Comparison of ENCODE assay signal across 30 cellular contexts in genomic region chr1:6507037-6507428, GRCh38. TPM values are rescaled to one million over a fixed set of nuclear protein-coding genes. Genes with fewer than 3 reads are reported as not detected.
DNase-seq lines count a peak whose midpoint lies in the region; ATAC-seq lines count a peak whose summit lies in the region.
"Had no signal": no experiment of that assay in that cellular context is flagged by ENCODE, and none has a peak within 500 bp of the region (broad histone marks: within the 10 kb centered on the region; RNA-seq: fewer than 3 reads in every experiment).

No MANE protein-coding gene starts in this region.

- DNase-seq in cardiac septum (ENCODE audit: low spot score) (peak; percentile 73), Right ventricle myocardium superior (no peak), UCSD-AML1 (lab: John Stamatoyannopoulos, UW; ENCODE audit: unreplicated experiment) (peak; percentile 59), myocyte (ENCODE audit: low read depth) (peak; percentile 61), DMS53 (lab: John Stamatoyannopoulos, UW) (no peak), NCI-H748 (lab: John Stamatoyannopoulos, UW; ENCODE audit: unreplicated experiment) (no peak), MG63 (no peak)
- DNase-seq: activated CD8-positive, alpha-beta T cell treated with anti-CD3 and anti-CD28 coated beads, Interleukin-2, amount 10 ng/mL, durations not matched to agents 7 days and 5 days; activated naive CD4-positive, alpha-beta T cell; esophagus squamous epithelium; HCEC 1CT; Karpas-422; NCI-H1105 treated with DMSO at 0.1 percent for 48 hours; NCI-H2029 treated with DMSO at 0.1 percent for 48 hours; NCI-H345; occipital lobe; retina; stimulated activated CD4-positive, alpha-beta T cell treated with anti-CD3 and anti-CD28 coated beads, Interleukin-4, amount 100 ng/mL, for 1 hour; stimulated activated naive CD4-positive, alpha-beta T cell had no signal

- H3K27me3 ChIP-seq in MG63 = no peaks in the 10 kb centered on the region
- H3K27me3 ChIP-seq: adrenal gland, breast epithelium, SJCRH30 had no signal

- ATAC-seq in Right ventricle myocardium superior (ENCODE audit: poor library complexity) = no peak
- ATAC-seq in HG03175 (IDR thresholded peaks at IDR 0.05; ENCODE audit: unreplicated experiment) = no peak
- ATAC-seq: A549; activated CD4-positive, CD25-positive, alpha-beta regulatory T cell treated with anti-CD3 and anti-CD28 coated beads, Interleukin-2, amount 50 U/mL, for 24 hours; activated CD8-positive, alpha-beta T cell treated with anti-CD3 and anti-CD28 coated beads, Interleukin-2, amount 10 ng/mL, durations not matched to agents 7 days and 5 days had no signal

- no peaks in the 10 kb centered on the region for H3K9me3 ChIP-seq in MG63
- H3K9me3 ChIP-seq: A549, adrenal gland, breast epithelium, esophagus squamous epithelium, SJCRH30 had no signal

- no peak overlapping the region for H3K4me3 ChIP-seq in MG63
- H3K4me3 ChIP-seq: A549, adrenal gland, breast epithelium, coronary artery, esophagus squamous epithelium, lung, SJCRH30 had no signal

- H3K36me3 ChIP-seq in MG63 = no peaks in the 10 kb centered on the region
- H3K36me3 ChIP-seq: adrenal gland, breast epithelium, esophagus squamous epithelium, SJCRH30 had no signal

- intact Hi-C loops in cardiac septum (cut with DNase I) (no loop called here), Right ventricle myocardium superior (cut with DNase I) (no loop called here)

RNA-seq across cellular contexts. Expression of gene PLEKHG5, which starts 15.6 kb away (rescaled TPM):
- total RNA-seq in cardiac septum (14.9 TPM), Right ventricle myocardium superior (16.8 TPM), myocyte (52.4 and 88.3 TPM in 2 replicates)
- 78.1 TPM for polyA plus RNA-seq in myocyte (2012)
- 0.02 and 1.2 TPM in 2 replicates for total RNA-seq in MG63 (2014; rRNA removed; shearing (Covaris generic); ENCODE audit: low replicate concordance)

RNA-seq across cellular contexts. Expression of gene TNFRSF25, which starts 41.1 kb away (rescaled TPM):
- total RNA-seq in cardiac septum (8.5 TPM), Right ventricle myocardium superior (13.7 TPM), myocyte (24.4 and 38.2 TPM in 2 replicates)
- polyA plus RNA-seq in myocyte (2012) = 38.4 TPM
- total RNA-seq in MG63 (2014; rRNA removed; shearing (Covaris generic); ENCODE audit: low replicate concordance) = 0.63 TPM in 1 of 2 replicates, not detected in the other

RNA-seq across cellular contexts. Expression of gene NOL9, which starts 47.3 kb away (rescaled TPM):
- 16.5 TPM for total RNA-seq in cardiac septum
- 10.9 TPM for total RNA-seq in Right ventricle myocardium superior
- total RNA-seq in myocyte = 22.8 and 25.4 TPM in 2 replicates
- 9.4 TPM for polyA plus RNA-seq in myocyte (2012)
- total RNA-seq in MG63 (2014; rRNA removed; shearing (Covaris generic); ENCODE audit: low replicate concordance) = 25.0 and 44.9 TPM in 2 replicates

RNA-seq across cellular contexts. Expression of gene TAS1R1, which starts 48.1 kb away (rescaled TPM):
- total RNA-seq in cardiac septum (not detected), Right ventricle myocardium superior (not detected), myocyte (7.5 and 8.0 TPM in 2 replicates)
- 4.8 TPM for polyA plus RNA-seq in myocyte (2012)
- not detected in 2 replicates for total RNA-seq in MG63 (2014; rRNA removed; shearing (Covaris generic); ENCODE audit: low replicate concordance)
- total RNA-seq: activated CD8-positive, alpha-beta T cell treated with anti-CD3 and anti-CD28 coated beads, Interleukin-2, amount 10 ng/mL, durations not matched to agents 7 days and 5 days; esophagus squamous epithelium; HT1080; occipital lobe had no signal
- polyA plus RNA-seq: A549, keratinocyte, thymus had no signal

Comparison
In these comparisons a context has a peak if more than half of its experiments do, and no peak if none do; other contexts are left out.
1. DNase-seq: peak in cardiac septum (single experiment), UCSD-AML1 (single experiment) and myocyte (single experiment); none in Right ventricle myocardium superior (single experiment), DMS53 (single experiment), NCI-H748 (single experiment) and MG63 (single experiment).